1 cellular context compared by ENCODE assay signal in the genomic region with DNA sequence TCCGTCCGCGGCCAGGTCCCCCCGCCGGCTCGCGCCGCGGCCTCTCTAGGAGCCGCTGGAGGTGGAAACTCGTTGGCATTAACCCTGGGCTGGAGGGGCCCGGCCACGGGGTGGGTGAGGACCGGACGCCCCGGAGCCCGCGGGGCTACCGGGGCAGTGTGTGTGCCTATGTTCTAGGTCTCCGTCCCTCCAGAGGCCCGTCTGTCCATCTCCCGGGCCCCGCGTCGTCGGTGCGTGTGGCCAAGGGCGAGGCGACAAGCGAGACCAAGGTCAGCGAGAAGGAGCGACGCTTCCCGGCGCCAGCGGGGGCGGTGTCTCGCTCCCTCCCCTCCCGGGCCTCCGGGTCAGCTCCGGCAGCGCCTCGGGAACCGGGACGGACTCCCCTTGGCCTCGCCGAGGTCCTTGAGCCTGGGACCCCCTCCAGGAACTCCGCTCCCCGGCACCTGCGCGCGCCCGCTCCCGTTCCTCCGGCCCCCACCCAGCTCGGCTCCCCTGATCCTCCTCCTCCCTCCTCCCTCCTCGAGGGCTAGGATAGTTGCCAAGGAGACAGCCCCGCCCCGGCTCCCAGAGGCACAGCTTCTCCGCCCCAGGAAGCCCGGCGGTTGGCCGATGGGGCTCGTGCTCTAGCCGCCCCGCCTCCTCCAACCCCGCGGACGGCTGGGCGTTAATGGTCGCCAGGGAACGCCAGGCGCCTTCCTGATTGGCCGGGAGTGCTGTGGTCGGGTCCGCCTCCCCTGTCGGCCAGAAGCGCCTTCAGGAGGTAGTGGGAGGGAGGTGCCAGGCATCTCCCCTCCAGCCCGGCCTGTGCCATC.
A peak's percentile ranks its signal among the peaks of the same experiment; 100 is the strongest.
TF ChIP-seq lines count a peak whose summit lies in the region.

No MANE protein-coding gene starts in this region.

TF ChIP-seq in HEK293, 187 proteins besides CTCF, POLR2A, EP300 and RAD21 (continued from another document and continues in another):
- no peak; the same call in 1 of the 2 replicates for TF ChIP-seq GFI1B (tag by site-specific recombination; IDR thresholded peaks at IDR 0.05)
- peak; percentile 74 for TF ChIP-seq ZNF600 (tag by site-specific recombination; IDR thresholded peaks at IDR 0.05)
- TF ChIP-seq ZNF561 (tag by site-specific recombination; IDR thresholded peaks at IDR 0.05; ENCODE audit: borderline replicate concordance) = peak; percentile 95
- TF ChIP-seq GLIS2 (tag by site-specific recombination; IDR thresholded peaks at IDR 0.05) = peak; percentile 94
- TF ChIP-seq, protein P1, sequence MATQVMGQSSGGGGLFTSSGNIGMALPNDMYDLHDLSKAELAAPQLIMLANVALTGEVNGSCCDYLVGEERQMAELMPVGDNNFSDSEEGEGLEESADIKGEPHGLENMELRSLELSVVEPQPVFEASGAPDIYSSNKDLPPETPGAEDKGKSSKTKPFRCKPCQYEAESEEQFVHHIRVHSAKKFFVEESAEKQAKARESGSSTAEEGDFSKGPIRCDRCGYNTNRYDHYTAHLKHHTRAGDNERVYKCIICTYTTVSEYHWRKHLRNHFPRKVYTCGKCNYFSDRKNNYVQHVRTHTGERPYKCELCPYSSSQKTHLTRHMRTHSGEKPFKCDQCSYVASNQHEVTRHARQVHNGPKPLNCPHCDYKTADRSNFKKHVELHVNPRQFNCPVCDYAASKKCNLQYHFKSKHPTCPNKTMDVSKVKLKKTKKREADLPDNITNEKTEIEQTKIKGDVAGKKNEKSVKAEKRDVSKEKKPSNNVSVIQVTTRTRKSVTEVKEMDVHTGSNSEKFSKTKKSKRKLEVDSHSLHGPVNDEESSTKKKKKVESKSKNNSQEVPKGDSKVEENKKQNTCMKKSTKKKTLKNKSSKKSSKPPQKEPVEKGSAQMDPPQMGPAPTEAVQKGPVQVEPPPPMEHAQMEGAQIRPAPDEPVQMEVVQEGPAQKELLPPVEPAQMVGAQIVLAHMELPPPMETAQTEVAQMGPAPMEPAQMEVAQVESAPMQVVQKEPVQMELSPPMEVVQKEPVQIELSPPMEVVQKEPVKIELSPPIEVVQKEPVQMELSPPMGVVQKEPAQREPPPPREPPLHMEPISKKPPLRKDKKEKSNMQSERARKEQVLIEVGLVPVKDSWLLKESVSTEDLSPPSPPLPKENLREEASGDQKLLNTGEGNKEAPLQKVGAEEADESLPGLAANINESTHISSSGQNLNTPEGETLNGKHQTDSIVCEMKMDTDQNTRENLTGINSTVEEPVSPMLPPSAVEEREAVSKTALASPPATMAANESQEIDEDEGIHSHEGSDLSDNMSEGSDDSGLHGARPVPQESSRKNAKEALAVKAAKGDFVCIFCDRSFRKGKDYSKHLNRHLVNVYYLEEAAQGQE (tag by site-specific recombination; IDR thresholded peaks at IDR 0.05) = peak; percentile 77
- peak; percentile 75 for TF ChIP-seq ZBTB48 (tag by site-specific recombination; IDR thresholded peaks at IDR 0.05)
- no peak for TF ChIP-seq ZNF530 (tag by site-specific recombination; IDR thresholded peaks at IDR 0.05; ENCODE audit: low read depth)
- no peak; the same call in 1 of the 2 replicates for TF ChIP-seq ZNF266 (tag by site-specific recombination; IDR thresholded peaks at IDR 0.05; ENCODE audit: low read depth)
- TF ChIP-seq KLF9 (tag by site-specific recombination; IDR thresholded peaks at IDR 0.05; ENCODE audit: low read depth) = peak; percentile 84
- peak; percentile 89 for TF ChIP-seq ZXDB (tag by site-specific recombination; IDR thresholded peaks at IDR 0.05)
- TF ChIP-seq ZNF433 (tag by site-specific recombination; IDR thresholded peaks at IDR 0.05; ENCODE audit: low read depth) = no peak
- no peak for TF ChIP-seq ZNF184 (tag by site-specific recombination; IDR thresholded peaks at IDR 0.05)
- no peak for TF ChIP-seq ZSCAN16 (tag by site-specific recombination; IDR thresholded peaks at IDR 0.05)
- no peak for TF ChIP-seq ZNF776 (tag by site-specific recombination; IDR thresholded peaks at IDR 0.05; ENCODE audit: borderline replicate concordance)
- TF ChIP-seq ZNF24 (tag by site-specific recombination; IDR thresholded peaks at IDR 0.05) = peak; percentile 91
- TF ChIP-seq ZNF174 (tag by site-specific recombination; IDR thresholded peaks at IDR 0.05) = no peak
- TF ChIP-seq MYNN (tag by site-specific recombination; IDR thresholded peaks at IDR 0.05; ENCODE audit: borderline replicate concordance) = 0 out of 2 replicates have a peak, but pooled peaks have one; percentile 43
- peak; percentile 13; the same call in 1 of the 2 replicates for TF ChIP-seq OSR2 (tag by site-specific recombination; IDR thresholded peaks at IDR 0.05)
- peak; percentile 80 for TF ChIP-seq OVOL3 (tag by site-specific recombination; IDR thresholded peaks at IDR 0.05)
- peak; percentile 40; the same call in 1 of the 2 replicates for TF ChIP-seq ZNF146 (tag by site-specific recombination; IDR thresholded peaks at IDR 0.05)
- peak; percentile 90 for TF ChIP-seq ZNF660 (tag by site-specific recombination; IDR thresholded peaks at IDR 0.05)
- peak; percentile 100 for TF ChIP-seq ZNF341 (tag by site-specific recombination; IDR thresholded peaks at IDR 0.05; ENCODE audit: low read depth)
- TF ChIP-seq ZSCAN30 (tag by site-specific recombination; IDR thresholded peaks at IDR 0.05) = peak; percentile 57
- peak; percentile 36; the same call in 1 of the 2 replicates for TF ChIP-seq ZNF548 (tag by site-specific recombination; IDR thresholded peaks at IDR 0.05)
- no peak for TF ChIP-seq ZNF626 (tag by site-specific recombination; IDR thresholded peaks at IDR 0.05)
- TF ChIP-seq, protein P2, sequence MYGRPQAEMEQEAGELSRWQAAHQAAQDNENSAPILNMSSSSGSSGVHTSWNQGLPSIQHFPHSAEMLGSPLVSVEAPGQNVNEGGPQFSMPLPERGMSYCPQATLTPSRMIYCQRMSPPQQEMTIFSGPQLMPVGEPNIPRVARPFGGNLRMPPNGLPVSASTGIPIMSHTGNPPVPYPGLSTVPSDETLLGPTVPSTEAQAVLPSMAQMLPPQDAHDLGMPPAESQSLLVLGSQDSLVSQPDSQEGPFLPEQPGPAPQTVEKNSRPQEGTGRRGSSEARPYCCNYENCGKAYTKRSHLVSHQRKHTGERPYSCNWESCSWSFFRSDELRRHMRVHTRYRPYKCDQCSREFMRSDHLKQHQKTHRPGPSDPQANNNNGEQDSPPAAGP (tag by site-specific recombination; IDR thresholded peaks at IDR 0.05) = peak; percentile 93
- TF ChIP-seq ZNF677 (tag by site-specific recombination; IDR thresholded peaks at IDR 0.05) = peak; percentile 13; the same call in 1 of the 2 replicates
- TF ChIP-seq ZNF311 (tag by site-specific recombination; IDR thresholded peaks at IDR 0.05; ENCODE audit: borderline replicate concordance) = no peak
- TF ChIP-seq REPIN1 (tag by site-specific recombination; IDR thresholded peaks at IDR 0.05; ENCODE audit: low read depth) = peak; percentile 82; the same call in 1 of the 2 replicates
- peak; percentile 95 for TF ChIP-seq ZNF610 (tag by site-specific recombination; IDR thresholded peaks at IDR 0.05; ENCODE audit: borderline replicate concordance)
- TF ChIP-seq, protein P3, sequence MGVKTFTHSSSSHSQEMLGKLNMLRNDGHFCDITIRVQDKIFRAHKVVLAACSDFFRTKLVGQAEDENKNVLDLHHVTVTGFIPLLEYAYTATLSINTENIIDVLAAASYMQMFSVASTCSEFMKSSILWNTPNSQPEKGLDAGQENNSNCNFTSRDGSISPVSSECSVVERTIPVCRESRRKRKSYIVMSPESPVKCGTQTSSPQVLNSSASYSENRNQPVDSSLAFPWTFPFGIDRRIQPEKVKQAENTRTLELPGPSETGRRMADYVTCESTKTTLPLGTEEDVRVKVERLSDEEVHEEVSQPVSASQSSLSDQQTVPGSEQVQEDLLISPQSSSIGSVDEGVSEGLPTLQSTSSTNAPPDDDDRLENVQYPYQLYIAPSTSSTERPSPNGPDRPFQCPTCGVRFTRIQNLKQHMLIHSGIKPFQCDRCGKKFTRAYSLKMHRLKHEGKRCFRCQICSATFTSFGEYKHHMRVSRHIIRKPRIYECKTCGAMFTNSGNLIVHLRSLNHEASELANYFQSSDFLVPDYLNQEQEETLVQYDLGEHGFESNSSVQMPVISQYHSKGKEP (tag by site-specific recombination; IDR thresholded peaks at IDR 0.05) = no peak
- TF ChIP-seq, protein P4, sequence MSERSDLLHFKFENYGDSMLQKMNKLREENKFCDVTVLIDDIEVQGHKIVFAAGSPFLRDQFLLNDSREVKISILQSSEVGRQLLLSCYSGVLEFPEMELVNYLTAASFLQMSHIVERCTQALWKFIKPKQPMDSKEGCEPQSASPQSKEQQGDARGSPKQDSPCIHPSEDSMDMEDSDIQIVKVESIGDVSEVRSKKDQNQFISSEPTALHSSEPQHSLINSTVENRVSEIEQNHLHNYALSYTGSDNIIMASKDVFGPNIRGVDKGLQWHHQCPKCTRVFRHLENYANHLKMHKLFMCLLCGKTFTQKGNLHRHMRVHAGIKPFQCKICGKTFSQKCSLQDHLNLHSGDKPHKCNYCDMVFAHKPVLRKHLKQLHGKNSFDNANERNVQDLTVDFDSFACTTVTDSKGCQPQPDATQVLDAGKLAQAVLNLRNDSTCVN (tag by site-specific recombination; optimal IDR thresholded peaks at IDR 0.05) = peak; percentile 98
- TF ChIP-seq, protein P5, sequence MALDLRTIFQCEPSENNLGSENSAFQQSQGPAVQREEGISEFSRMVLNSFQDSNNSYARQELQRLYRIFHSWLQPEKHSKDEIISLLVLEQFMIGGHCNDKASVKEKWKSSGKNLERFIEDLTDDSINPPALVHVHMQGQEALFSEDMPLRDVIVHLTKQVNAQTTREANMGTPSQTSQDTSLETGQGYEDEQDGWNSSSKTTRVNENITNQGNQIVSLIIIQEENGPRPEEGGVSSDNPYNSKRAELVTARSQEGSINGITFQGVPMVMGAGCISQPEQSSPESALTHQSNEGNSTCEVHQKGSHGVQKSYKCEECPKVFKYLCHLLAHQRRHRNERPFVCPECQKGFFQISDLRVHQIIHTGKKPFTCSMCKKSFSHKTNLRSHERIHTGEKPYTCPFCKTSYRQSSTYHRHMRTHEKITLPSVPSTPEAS (tag by site-specific recombination; IDR thresholded peaks at IDR 0.05) = peak; percentile 40; the same call in 1 of the 2 replicates
- TF ChIP-seq, protein P6, sequence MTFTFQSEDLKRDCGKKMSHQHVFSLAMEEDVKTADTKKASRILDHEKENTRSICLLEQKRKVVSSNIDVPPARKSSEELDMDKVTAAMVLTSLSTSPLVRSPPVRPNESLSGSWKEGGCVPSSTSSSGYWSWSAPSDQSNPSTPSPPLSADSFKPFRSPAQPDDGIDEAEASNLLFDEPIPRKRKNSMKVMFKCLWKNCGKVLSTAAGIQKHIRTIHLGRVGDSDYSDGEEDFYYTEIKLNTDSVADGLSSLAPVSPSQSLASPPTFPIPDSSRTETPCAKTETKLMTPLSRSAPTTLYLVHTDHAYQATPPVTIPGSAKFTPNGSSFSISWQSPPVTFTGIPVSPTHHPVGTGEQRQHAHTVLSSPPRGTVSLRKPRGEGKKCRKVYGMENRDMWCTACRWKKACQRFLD (tag by site-specific recombination; IDR thresholded peaks at IDR 0.05) = no peak
- peak; percentile 84; the same call in 1 of the 2 replicates for TF ChIP-seq ZSCAN23 (tag by site-specific recombination; IDR thresholded peaks at IDR 0.05)
- TF ChIP-seq GLI4 (tag by site-specific recombination; IDR thresholded peaks at IDR 0.05) = peak; percentile 92
- TF ChIP-seq, protein P7, sequence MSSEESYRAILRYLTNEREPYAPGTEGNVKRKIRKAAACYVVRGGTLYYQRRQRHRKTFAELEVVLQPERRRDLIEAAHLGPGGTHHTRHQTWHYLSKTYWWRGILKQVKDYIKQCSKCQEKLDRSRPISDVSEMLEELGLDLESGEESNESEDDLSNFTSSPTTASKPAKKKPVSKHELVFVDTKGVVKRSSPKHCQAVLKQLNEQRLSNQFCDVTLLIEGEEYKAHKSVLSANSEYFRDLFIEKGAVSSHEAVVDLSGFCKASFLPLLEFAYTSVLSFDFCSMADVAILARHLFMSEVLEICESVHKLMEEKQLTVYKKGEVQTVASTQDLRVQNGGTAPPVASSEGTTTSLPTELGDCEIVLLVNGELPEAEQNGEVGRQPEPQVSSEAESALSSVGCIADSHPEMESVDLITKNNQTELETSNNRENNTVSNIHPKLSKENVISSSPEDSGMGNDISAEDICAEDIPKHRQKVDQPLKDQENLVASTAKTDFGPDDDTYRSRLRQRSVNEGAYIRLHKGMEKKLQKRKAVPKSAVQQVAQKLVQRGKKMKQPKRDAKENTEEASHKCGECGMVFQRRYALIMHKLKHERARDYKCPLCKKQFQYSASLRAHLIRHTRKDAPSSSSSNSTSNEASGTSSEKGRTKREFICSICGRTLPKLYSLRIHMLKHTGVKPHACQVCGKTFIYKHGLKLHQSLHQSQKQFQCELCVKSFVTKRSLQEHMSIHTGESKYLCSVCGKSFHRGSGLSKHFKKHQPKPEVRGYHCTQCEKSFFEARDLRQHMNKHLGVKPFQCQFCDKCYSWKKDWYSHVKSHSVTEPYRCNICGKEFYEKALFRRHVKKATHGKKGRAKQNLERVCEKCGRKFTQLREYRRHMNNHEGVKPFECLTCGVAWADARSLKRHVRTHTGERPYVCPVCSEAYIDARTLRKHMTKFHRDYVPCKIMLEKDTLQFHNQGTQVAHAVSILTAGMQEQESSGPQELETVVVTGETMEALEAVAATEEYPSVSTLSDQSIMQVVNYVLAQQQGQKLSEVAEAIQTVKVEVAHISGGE (tag by site-specific recombination; conservative IDR thresholded peaks at IDR 0.05; ENCODE audit: low read depth) = peak; percentile 98
- no peak for TF ChIP-seq SCRT1 (tag by site-specific recombination; IDR thresholded peaks at IDR 0.05; ENCODE audit: borderline replicate concordance)
- TF ChIP-seq ZNF302 (tag by site-specific recombination; IDR thresholded peaks at IDR 0.05; ENCODE audit: low read depth) = no peak
- no peak for TF ChIP-seq ZNF560 (tag by site-specific recombination; IDR thresholded peaks at IDR 0.05; ENCODE audit: borderline replicate concordance)
- TF ChIP-seq ZNF792 (tag by site-specific recombination; IDR thresholded peaks at IDR 0.05) = peak; percentile 75; the same call in 1 of the 2 replicates
- TF ChIP-seq GLI2 (tag by site-specific recombination; IDR thresholded peaks at IDR 0.05; ENCODE audit: borderline replicate concordance, low read depth) = no peak
- TF ChIP-seq, protein P8, sequence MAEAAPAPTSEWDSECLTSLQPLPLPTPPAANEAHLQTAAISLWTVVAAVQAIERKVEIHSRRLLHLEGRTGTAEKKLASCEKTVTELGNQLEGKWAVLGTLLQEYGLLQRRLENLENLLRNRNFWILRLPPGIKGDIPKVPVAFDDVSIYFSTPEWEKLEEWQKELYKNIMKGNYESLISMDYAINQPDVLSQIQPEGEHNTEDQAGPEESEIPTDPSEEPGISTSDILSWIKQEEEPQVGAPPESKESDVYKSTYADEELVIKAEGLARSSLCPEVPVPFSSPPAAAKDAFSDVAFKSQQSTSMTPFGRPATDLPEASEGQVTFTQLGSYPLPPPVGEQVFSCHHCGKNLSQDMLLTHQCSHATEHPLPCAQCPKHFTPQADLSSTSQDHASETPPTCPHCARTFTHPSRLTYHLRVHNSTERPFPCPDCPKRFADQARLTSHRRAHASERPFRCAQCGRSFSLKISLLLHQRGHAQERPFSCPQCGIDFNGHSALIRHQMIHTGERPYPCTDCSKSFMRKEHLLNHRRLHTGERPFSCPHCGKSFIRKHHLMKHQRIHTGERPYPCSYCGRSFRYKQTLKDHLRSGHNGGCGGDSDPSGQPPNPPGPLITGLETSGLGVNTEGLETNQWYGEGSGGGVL (tag by site-specific recombination; IDR thresholded peaks at IDR 0.05) = peak; percentile 89
- TF ChIP-seq YY2 (tag by site-specific recombination; IDR thresholded peaks at IDR 0.05) = peak; percentile 60
- peak; percentile 96 for TF ChIP-seq ZNF394 (tag by site-specific recombination; IDR thresholded peaks at IDR 0.05; ENCODE audit: borderline replicate concordance)
- no peak for TF ChIP-seq ZNF624 (tag by site-specific recombination; IDR thresholded peaks at IDR 0.05)
- 0 out of 2 replicates have a peak, but pooled peaks have one; percentile 21 for TF ChIP-seq ZNF623 (tag by site-specific recombination; IDR thresholded peaks at IDR 0.05)
- no peak for TF ChIP-seq SETDB1 (IDR thresholded peaks at IDR 0.05; ENCODE audit: insufficient read length, low read length)
